In the genomic region with DNA sequence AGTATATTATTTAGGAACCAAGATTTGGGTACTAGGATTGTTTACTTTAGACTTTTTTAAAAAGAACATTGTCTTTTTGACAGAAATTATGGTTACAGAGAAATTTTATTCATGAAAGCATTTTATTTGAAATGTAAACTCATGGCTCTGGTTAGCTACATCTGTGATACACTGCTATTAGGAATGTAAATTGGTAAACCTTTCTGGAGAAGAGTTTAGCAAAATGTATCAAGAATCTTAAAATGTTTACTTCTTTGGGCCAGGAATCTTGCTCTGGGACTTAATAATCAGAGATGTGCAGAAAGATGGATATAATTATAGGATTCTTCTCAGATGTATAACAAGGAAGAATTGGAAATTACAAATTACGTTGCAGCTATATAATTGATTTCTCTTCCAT, we compare ENCODE assay signal across 18 cellular contexts. TPM values are rescaled to one million over a fixed set of nuclear protein-coding genes. Genes with fewer than 3 reads are reported as not detected.
DNase-seq lines count a peak whose midpoint lies in the region; ATAC-seq, FAIRE-seq and TF ChIP-seq lines count a peak whose summit lies in the region.
"Had no signal": no experiment of that assay in that cellular context is flagged by ENCODE, and none has a peak within 500 bp of the region (broad histone marks: within the 10 kb centered on the region; RNA-seq: fewer than 3 reads in every experiment).

No MANE protein-coding gene starts in this region.

- CTCF ChIA-PET in HepG2 (lab: Yijun Ruan, JAX; ENCODE audit: low intra/inter-chr PET ratio, low total read pairs) = no interaction called here
- CTCF ChIA-PET in activated CD4-positive, alpha-beta memory T cell treated with anti-CD3 and anti-CD28 coated beads for 36 hours (lab: Charles Lee) = no interaction called here

- TF ChIP-seq RAD21 in HepG2 (CRISPR knock-in tag; IDR thresholded peaks at IDR 0.05) = no peak

- 94% methylated on average over 1 of the region's 1 CpG for WGBS in right lobe of liver (ENCODE audit: insufficient coverage, low coverage, low lambda C conversion rate, missing lambda C conversion rate)
- 96% methylated on average over 1 of the region's 1 CpG for WGBS in HepG2 (ENCODE audit: low lambda C conversion rate)
- 88 to 97% methylated on average over 1 of the region's 1 CpG for WGBS in sigmoid colon, 2 donors

- no peak overlapping the region for H3K4me2 ChIP-seq in HepG2 (ENCODE audit: low read depth, low read length)
- H3K4me2 ChIP-seq: BLaER1 treated with 17β-estradiol and CSF1 and Interleukin-3, amounts not matched to agents 10 nM and 100 nM; GM23338 had no signal

- no peak overlapping the region for H3K27ac Mint-ChIP-seq in activated T-cell treated with anti-CD3 and anti-CD28 coated beads, Interleukin-2, amount 50 U/mL, for 72 hours
- no peak overlapping the region for H3K27ac Mint-ChIP-seq in activated CD4-positive, alpha-beta memory T cell treated with anti-CD3 and anti-CD28 coated beads for 36 hours
- H3K27ac Mint-ChIP-seq: B cell; CD8-positive, alpha-beta T cell; GM23338 had no signal

- H3K27ac ChIP-seq in right lobe of liver (peak overlapping the region; percentile 37 to 39 (median 37)), HepG2 (ENCODE audit: extremely low read length, insufficient read depth, low read length) (no peak overlapping the region), sigmoid colon (peak overlapping the region in 3 of 4 donors; percentile 19 to 39 (median 36)), tibial artery (peak overlapping the region; percentile 10 to 58), breast epithelium (no peak overlapping the region)
- H3K27ac ChIP-seq: BLaER1 treated with 17β-estradiol and CSF1 and Interleukin-3, amounts not matched to agents 10 nM and 100 nM had no signal

- H3K4me1 Mint-ChIP-seq in activated T-cell treated with anti-CD3 and anti-CD28 coated beads, Interleukin-2, amount 50 U/mL, for 72 hours (ENCODE audit: low read depth) = peaks cover 13% of the 10 kb centered on the region
- peaks cover 3% of the 10 kb centered on the region for H3K4me1 Mint-ChIP-seq in activated CD4-positive, alpha-beta memory T cell treated with anti-CD3 and anti-CD28 coated beads for 36 hours (ENCODE audit: low read depth)
- H3K4me1 Mint-ChIP-seq: B cell had no signal

- H3K27me3 ChIP-seq in right lobe of liver (no peaks in the 10 kb centered on the region), HepG2 (ENCODE audit: control insufficient read depth in 1 of 2, insufficient read depth in 2 of 2, low read length in 2 of 2) (no peaks in the 10 kb centered on the region), sigmoid colon (no peaks in the 10 kb centered on the region), tibial artery (no peaks in the 10 kb centered on the region), breast epithelium (no peaks in the 10 kb centered on the region)
- H3K27me3 ChIP-seq: BLaER1 treated with 17β-estradiol and CSF1 and Interleukin-3, amounts not matched to agents 10 nM and 100 nM had no signal

- no TSS peak for BruUV-seq in HepG2 (replicated peaks; lab: Mats Ljungman, UMichigan)

- TF ChIP-seq POLR2A in right lobe of liver (IDR thresholded peaks at IDR 0.05) (no peak), HepG2 (IDR thresholded peaks at IDR 0.05; ENCODE audit: insufficient read depth in 1 of 2, low read depth in 2 of 2, low read length in 2 of 2) (no peak), sigmoid colon (IDR thresholded peaks at IDR 0.05) (no peak), breast epithelium (IDR thresholded peaks at IDR 0.05) (no peak)

- intact Hi-C loops in right lobe of liver (cut with DNase I) (no loop called here), HepG2 (cut with micrococcal nuclease; ENCODE audit: unreplicated experiment) (no loop called here), sigmoid colon (cut with DNase I) (no loop called here), tibial artery (cut with DNase I; ENCODE audit: low total_unique reads) (no loop called here), breast epithelium (cut with DNase I; ENCODE audit: low total_unique reads) (no loop called here)
- intact Hi-C loops in activated CD4-positive, alpha-beta memory T cell treated with anti-CD3 and anti-CD28 coated beads for 36 hours (cut with micrococcal nuclease) = no loop called here

- H3K4me3 ChIP-seq in right lobe of liver (no peak overlapping the region), HepG2 (replicated peaks in 1 of 3; ENCODE audit: insufficient read depth in 1 of 3, low read depth in 2 of 3, low read length in 3 of 3) (no peak overlapping the region), sigmoid colon (no peak overlapping the region), tibial artery (no peak overlapping the region), breast epithelium (no peak overlapping the region)
- H3K4me3 ChIP-seq: BLaER1 treated with 17β-estradiol and CSF1 and Interleukin-3, amounts not matched to agents 10 nM and 100 nM; GM23338 had no signal

- H3K9ac ChIP-seq in HepG2 (ENCODE audit: insufficient read depth, low read depth, low read length) = no peak overlapping the region
- H3K9ac ChIP-seq: BLaER1 treated with 17β-estradiol and CSF1 and Interleukin-3, amounts not matched to agents 10 nM and 100 nM had no signal

- TF ChIP-seq CTCF in right lobe of liver (IDR thresholded peaks at IDR 0.05) = no peak
- no peak for TF ChIP-seq CTCF in HepG2 (CRISPR knock-in tag; IDR thresholded peaks at IDR 0.05)
- TF ChIP-seq CTCF in sigmoid colon (IDR thresholded peaks at IDR 0.05) = no peak
- TF ChIP-seq CTCF in tibial artery (IDR thresholded peaks at IDR 0.05) = no peak
- TF ChIP-seq CTCF in breast epithelium (IDR thresholded peaks at IDR 0.05) = no peak

- ATAC-seq in right lobe of liver = no peak
- no peak for ATAC-seq in HepG2
- ATAC-seq in activated T-cell treated with anti-CD3 and anti-CD28 coated beads, Interleukin-2, amount 50 U/mL, for 72 hours (replicated peaks in 1 of 2) = no peak
- ATAC-seq: CD8-positive, alpha-beta T cell; GM23338 had no signal

- H3K4me3 Mint-ChIP-seq in activated T-cell treated with anti-CD3 and anti-CD28 coated beads, Interleukin-2, amount 50 U/mL, for 72 hours = no peak overlapping the region
- no peak overlapping the region for H3K4me3 Mint-ChIP-seq in activated CD4-positive, alpha-beta memory T cell treated with anti-CD3 and anti-CD28 coated beads for 36 hours
- H3K4me3 Mint-ChIP-seq: B cell; CD8-positive, alpha-beta T cell; GM23338 had no signal

- H3K27me3 Mint-ChIP-seq in activated T-cell treated with anti-CD3 and anti-CD28 coated beads, Interleukin-2, amount 50 U/mL, for 72 hours (ENCODE audit: low read depth) = peaks cover 18% of the 10 kb centered on the region
- peaks cover 4% of the 10 kb centered on the region for H3K27me3 Mint-ChIP-seq in activated CD4-positive, alpha-beta memory T cell treated with anti-CD3 and anti-CD28 coated beads for 36 hours
- H3K27me3 Mint-ChIP-seq: B cell had no signal

- TF ChIP-seq EP300 in HepG2 (IDR thresholded peaks at IDR 0.05; ENCODE audit: low read depth in 2 of 2, low read length in 2 of 2) = no peak
- no peak for TF ChIP-seq EP300 in HepG2 (CRISPR knock-in tag; IDR thresholded peaks at IDR 0.05; ENCODE audit: borderline replicate concordance)
- no peak for TF ChIP-seq EP300 in sigmoid colon (IDR thresholded peaks at IDR 0.05)

- DNase-seq in right lobe of liver = no peak
- DNase-seq in HepG2 (ENCODE audit: low spot score) = no peak
- peak; percentile 34 for DNase-seq in fibroblast of gingiva (ENCODE audit: low read depth)
- no peak for DNase-seq in sigmoid colon
- DNase-seq in tibial artery = no peak
- DNase-seq in activated T-cell treated with anti-CD3 and anti-CD28 coated beads, Interleukin-2, amount 50 U/mL, for 72 hours = no peak
- no peak for DNase-seq in activated CD4-positive, alpha-beta memory T cell treated with anti-CD3 and anti-CD28 coated beads for 36 hours
- no peak for DNase-seq in breast epithelium (ENCODE audit: low spot score in 2 of 2)
- DNase-seq: 8988T; Calu3; CD8-positive, alpha-beta T cell; DMS79 treated with DMSO at 0.1 percent for 48 hours; GF-D8; HCEC 1CT had no signal

- no peak overlapping the region for H2AFZ ChIP-seq in HepG2 (ENCODE audit: low read length)
- H2AFZ ChIP-seq: GM23338 had no signal

- H4K20me1 ChIP-seq in HepG2 (ENCODE audit: insufficient read depth, low read length) = no peaks in the 10 kb centered on the region

- no peak for FAIRE-seq in HepG2 (lab: Jason Lieb, UNC)
- FAIRE-seq: H54 had no signal

- H3K36me3 Mint-ChIP-seq in activated T-cell treated with anti-CD3 and anti-CD28 coated beads, Interleukin-2, amount 50 U/mL, for 72 hours (ENCODE audit: insufficient read depth in 2 of 2) = peaks cover 0 to 1% of the 10 kb centered on the region in 2 donors
- H3K36me3 Mint-ChIP-seq in activated CD4-positive, alpha-beta memory T cell treated with anti-CD3 and anti-CD28 coated beads for 36 hours = no peaks in the 10 kb centered on the region
- H3K36me3 Mint-ChIP-seq: CD8-positive, alpha-beta T cell had no signal

- no peaks in the 10 kb centered on the region for H3K9me3 ChIP-seq in right lobe of liver
- no peaks in the 10 kb centered on the region for H3K9me3 ChIP-seq in HepG2 (ENCODE audit: low read length)
- no peaks in the 10 kb centered on the region for H3K9me3 ChIP-seq in sigmoid colon
- no peaks in the 10 kb centered on the region for H3K9me3 ChIP-seq in tibial artery
- H3K9me3 ChIP-seq in breast epithelium = no peaks in the 10 kb centered on the region
- H3K9me3 ChIP-seq: BLaER1 treated with 17β-estradiol and CSF1 and Interleukin-3, amounts not matched to agents 10 nM and 100 nM had no signal

- POLR2A ChIA-PET in HepG2 (lab: Yijun Ruan, JAX) = no interaction called here
- POLR2A ChIA-PET in activated CD4-positive, alpha-beta memory T cell treated with anti-CD3 and anti-CD28 coated beads for 36 hours (lab: Charles Lee) = no interaction called here

- in situ Hi-C loops in HepG2 (cut with HindIII; ENCODE audit: extremely low pct_ligation_motif_present, low pct_unique_long_range_greater_than_20kb) = no loop called here

- H3K79me2 ChIP-seq in HepG2 (ENCODE audit: insufficient read depth, low read length) = no peaks in the 10 kb centered on the region

- H3K36me3 ChIP-seq in right lobe of liver (no peaks in the 10 kb centered on the region), HepG2 (replicated peaks in 1 of 2; ENCODE audit: control insufficient read depth in 1 of 2, insufficient read depth in 2 of 2, low read length in 2 of 2) (peaks cover 0 to 19% of the 10 kb centered on the region in 2 experiments; a peak in 4 of 5 replicates), sigmoid colon (peaks cover 0 to 24% (median 0%) of the 10 kb centered on the region in 4 donors), tibial artery (peaks cover 9 to 11% (median 10%) of the 10 kb centered on the region in 3 donors), breast epithelium (no peaks in the 10 kb centered on the region)

- H3K4me1 ChIP-seq in right lobe of liver (peaks cover 0 to 31% (median 2%) of the 10 kb centered on the region in 4 donors), HepG2 (ENCODE audit: insufficient read depth, low read length) (peaks cover 10% of the 10 kb centered on the region), sigmoid colon (peaks cover 0 to 62% (median 47%) of the 10 kb centered on the region in 4 donors), tibial artery (peaks cover 0 to 58% (median 25%) of the 10 kb centered on the region in 4 donors), breast epithelium (peaks cover 0 to 2% of the 10 kb centered on the region in 2 donors)
- H3K4me1 ChIP-seq: BLaER1 treated with 17β-estradiol and CSF1 and Interleukin-3, amounts not matched to agents 10 nM and 100 nM had no signal

- no peaks in the 10 kb centered on the region for H3K9me3 Mint-ChIP-seq in activated T-cell treated with anti-CD3 and anti-CD28 coated beads, Interleukin-2, amount 50 U/mL, for 72 hours
- no peaks in the 10 kb centered on the region for H3K9me3 Mint-ChIP-seq in activated CD4-positive, alpha-beta memory T cell treated with anti-CD3 and anti-CD28 coated beads for 36 hours
- H3K9me3 Mint-ChIP-seq: CD8-positive, alpha-beta T cell; GM23338 had no signal

RNA-seq across cellular contexts. Expression of gene MAP3K20, which starts 19.7 kb away (rescaled TPM):
- total RNA-seq in right lobe of liver (10 to 100 TPM; 16.0 to 36.8 (median 22.0) TPM), HepG2 (2016; rRNA removed; fragmentation: Illumina TruSeq; extraction: Trizol) (13.5 and 19.8 TPM in 2 replicates), sigmoid colon (100 to 1,000 TPM; 189 to 255 (median 219) TPM), breast epithelium (10 to 100 TPM; 34.8 to 67.0 (median 42.9) TPM)
- 0.91 and 0.97 TPM in 2 replicates for total RNA-seq in HepG2 (2016; cell fraction: cytosol; rRNA removed; fragmentation: Illumina TruSeq; extraction: Trizol; ENCODE audit: low read depth)
- 12.6 and 19.5 TPM in 2 replicates for total RNA-seq in HepG2 (2016; cell fraction: insoluble cytoplasmic fraction; rRNA removed; fragmentation: Illumina TruSeq; extraction: Trizol)
- 5.3 and 5.9 TPM in 2 replicates for total RNA-seq in HepG2 (2016; cell fraction: membrane; rRNA removed; fragmentation: Illumina TruSeq; extraction: Trizol)
- 9.5 and 10.6 TPM in 2 replicates for total RNA-seq in HepG2 (2016; cell fraction: nucleus; rRNA removed; fragmentation: Illumina TruSeq; extraction: Trizol)
- polyA plus RNA-seq in HepG2 (2011; rRNA removed) (3.8 and 5.2 TPM in 2 replicates), sigmoid colon (10 to 100 TPM in 1 of 3 donors, 1 to 10 TPM in 2; 6.2 to 29.6 (median 9.6) TPM)
- 3.0 and 4.0 TPM in 2 replicates for polyA plus RNA-seq in HepG2 (2011; cell fraction: cytosol; rRNA removed)
- 2.1 TPM in 2 replicates for polyA plus RNA-seq in HepG2 (2011; cell fraction: nucleus; rRNA removed)
- polyA plus RNA-seq in HepG2 (2012) = 4.8 and 7.8 TPM in 2 replicates
- 0.62 and 0.82 TPM in 2 replicates for polyA plus RNA-seq in HepG2 (2016; cell fraction: cytosol; fragmentation: Illumina TruSeq; extraction: Trizol; ENCODE audit: low read depth)
- polyA plus RNA-seq in HepG2 (2016; cell fraction: insoluble cytoplasmic fraction; fragmentation: Illumina TruSeq; extraction: Trizol; ENCODE audit: low read depth) = 13.4 and 14.4 TPM in 2 replicates
- polyA plus RNA-seq in HepG2 (2016; cell fraction: membrane; fragmentation: Illumina TruSeq; extraction: Trizol; ENCODE audit: low read depth) = 2.1 and 2.3 TPM in 2 replicates
- 6.9 and 7.5 TPM in 2 replicates for polyA plus RNA-seq in HepG2 (2016; cell fraction: nucleus; fragmentation: Illumina TruSeq; extraction: Trizol; ENCODE audit: insufficient read depth, low read depth)
- 6.7 and 16.9 TPM in 2 replicates for polyA minus RNA-seq in HepG2 (2011; rRNA and poly(A)+ RNA removed; ENCODE audit: low replicate concordance)
- 7.5 and 13.8 TPM in 2 replicates for polyA minus RNA-seq in HepG2 (2011; cell fraction: cytosol; rRNA and poly(A)+ RNA removed)
- polyA minus RNA-seq in HepG2 (2011; cell fraction: nucleus; rRNA and poly(A)+ RNA removed) = 12.4 and 13.6 TPM in 2 replicates
- 10 to 100 TPM; 10.1 to 11.9 TPM for total RNA-seq in activated T-cell treated with anti-CD3 and anti-CD28 coated beads, Interleukin-2, amount 50 U/mL, for 72 hours
- total RNA-seq in activated CD4-positive, alpha-beta memory T cell treated with anti-CD3 and anti-CD28 coated beads for 36 hours = 1 to 10 TPM; 6.5 to 7.0 TPM

Comparison
In these comparisons a context has a peak if more than half of its experiments do, and no peak if none do; other contexts are left out.
1. H3K27ac ChIP-seq: peak in right lobe of liver (3 of 3), sigmoid colon (3 of 4) and tibial artery (2 of 2); none in HepG2 (single experiment) and breast epithelium (0 of 2).